17 cellular contexts compared by ENCODE assay signal in the genomic region with DNA sequence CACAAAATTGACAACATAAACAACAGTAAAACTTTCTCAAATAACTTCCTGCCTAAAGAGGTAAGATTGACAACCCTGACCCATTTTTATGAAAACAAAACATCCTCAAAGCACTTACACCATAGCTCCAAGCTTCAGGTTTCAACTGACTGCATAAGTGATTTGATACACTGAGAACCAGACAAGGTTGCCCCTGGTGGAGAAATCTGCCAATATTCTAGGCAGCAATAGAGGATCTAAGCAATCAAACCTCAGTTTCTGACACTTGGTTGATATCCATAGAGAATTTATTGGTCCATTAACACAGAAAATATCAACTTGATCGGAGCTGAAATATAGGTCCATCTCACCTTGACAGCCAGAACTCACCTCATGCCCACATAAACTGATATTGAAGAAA.
DNase-seq lines count a peak whose midpoint lies in the region; ATAC-seq and TF ChIP-seq lines count a peak whose summit lies in the region.
"Had no signal": no experiment of that assay in that cellular context is flagged by ENCODE, and none has a peak within 500 bp of the region (broad histone marks: within the 10 kb centered on the region; RNA-seq: fewer than 3 reads in every experiment).

No MANE protein-coding gene starts in this region.

- TF ChIP-seq RAD21 in neural cell (conservative IDR thresholded peaks at IDR 0.05): no peak

- H3K4me1 ChIP-seq in adipocyte (ENCODE audit: control insufficient read depth, insufficient read depth, low read length): peaks cover 16% of the 10 kb centered on the region
- no peaks in the 10 kb centered on the region for H3K4me1 ChIP-seq in mucosa of descending colon (ENCODE audit: low read depth)
- H3K4me1 ChIP-seq: Caco-2, left ventricle myocardium inferior had no signal

- no peak for TF ChIP-seq EP300 in neural cell (conservative IDR thresholded peaks at IDR 0.05; ENCODE audit: poor library complexity, severe bottlenecking)

- no peak for ATAC-seq in mucosa of descending colon
- ATAC-seq: heart left ventricle had no signal

- H3K27me3 Mint-ChIP-seq in CD14-positive monocyte (ENCODE audit: low read depth in 3 of 3): no peaks in the 10 kb centered on the region

- H3K27ac ChIP-seq in neural cell (ENCODE audit: low read length) (no peak overlapping the region), coronary artery (no peak overlapping the region)
- H3K27ac ChIP-seq: brain microvascular endothelial cell, heart left ventricle, left ventricle myocardium inferior had no signal

- no peak overlapping the region for H3K9ac ChIP-seq in adipocyte (ENCODE audit: low read length)
- no peak overlapping the region for H3K9ac ChIP-seq in neural cell (ENCODE audit: low read length)

- no peak overlapping the region for H3K4me3 Mint-ChIP-seq in CD14-positive monocyte

- no peaks in the 10 kb centered on the region for H3K36me3 Mint-ChIP-seq in CD14-positive monocyte

- H3K27me3 ChIP-seq in adipocyte (replicated peaks; ENCODE audit: control insufficient read depth, insufficient read depth, low read length) (no peaks in the 10 kb centered on the region), neural cell (ENCODE audit: insufficient read depth, low read depth, low read length) (no peaks in the 10 kb centered on the region)
- H3K27me3 ChIP-seq: brain microvascular endothelial cell, heart left ventricle had no signal

- H3K4me1 Mint-ChIP-seq in CD14-positive monocyte: no peaks in the 10 kb centered on the region

- H3K9me2 ChIP-seq in neural cell (ENCODE audit: insufficient read depth, low read length): no peaks in the 10 kb centered on the region

- no peak overlapping the region for H3K4me3 ChIP-seq in adipocyte (ENCODE audit: low read length)
- no peak overlapping the region for H3K4me3 ChIP-seq in neural cell (ENCODE audit: low read length)
- no peak overlapping the region for H3K4me3 ChIP-seq in mucosa of descending colon
- no peak overlapping the region for H3K4me3 ChIP-seq in coronary artery
- H3K4me3 ChIP-seq: heart left ventricle, left ventricle myocardium inferior had no signal

- H2AFZ ChIP-seq in neural cell (ENCODE audit: low read depth, low read length): no peak overlapping the region

- no peaks in the 10 kb centered on the region for H3K9me3 ChIP-seq in adipocyte (ENCODE audit: control insufficient read depth, low read length)
- no peaks in the 10 kb centered on the region for H3K9me3 ChIP-seq in neural cell (ENCODE audit: low read length)
- no peaks in the 10 kb centered on the region for H3K9me3 ChIP-seq in mucosa of descending colon
- H3K9me3 ChIP-seq: Caco-2, heart left ventricle, left ventricle myocardium inferior had no signal

- H3K4me2 ChIP-seq in neural cell (ENCODE audit: low read length): no peak overlapping the region

- H3K36me3 ChIP-seq in adipocyte (ENCODE audit: control insufficient read depth, insufficient read depth, low read length, severe bottlenecking) (peaks cover 3% of the 10 kb centered on the region), neural cell (ENCODE audit: insufficient read depth, low read length) (no peaks in the 10 kb centered on the region), mucosa of descending colon (ENCODE audit: low read depth) (no peaks in the 10 kb centered on the region)
- H3K36me3 ChIP-seq: brain microvascular endothelial cell had no signal

- H3F3A ChIP-seq in neural cell (ENCODE audit: insufficient read depth, low read length, poor library complexity, severe bottlenecking): no peaks in the 10 kb centered on the region

- H3K9me3 Mint-ChIP-seq in CD14-positive monocyte: no peaks in the 10 kb centered on the region

- H3K27ac Mint-ChIP-seq in CD14-positive monocyte: no peak overlapping the region

- no peaks in the 10 kb centered on the region for H3K79me2 ChIP-seq in neural cell (replicated peaks; ENCODE audit: insufficient read depth, low read length)

- TF ChIP-seq CTCF in neural cell (IDR thresholded peaks at IDR 0.05; ENCODE audit: poor library complexity, severe bottlenecking) (peak; percentile 45), CD14-positive monocyte (IDR thresholded peaks at IDR 0.05) (no peak), mucosa of descending colon (IDR thresholded peaks at IDR 0.05) (no peak), coronary artery (IDR thresholded peaks at IDR 0.05) (no peak)

- DNase-seq in DMS53 (lab: John Stamatoyannopoulos, UW): peak; percentile 52
- DNase-seq in DMS53 treated with DMSO at 0.1 percent for 48 hours (lab: John Stamatoyannopoulos, UW; ENCODE audit: unreplicated experiment): no peak
- peak; percentile 1 for DNase-seq in HuH-7 (ENCODE audit: low spot score)
- DNase-seq in adipocyte (ENCODE audit: low read depth): peak; percentile 3
- no peak for DNase-seq in CD14-positive monocyte (ENCODE audit: low spot score)
- DNase-seq in mucosa of descending colon: no peak
- DNase-seq in coronary artery (ENCODE audit: low spot score): no peak
- DNase-seq: activated CD4-positive, alpha-beta T cell treated with anti-CD3 and anti-CD28 coated beads, Interleukin-2, amount 50 U/mL, for 48 hours; activated effector memory CD4-positive, alpha-beta T cell treated with Interleukin-2 at 50 U/mL for 16 hours; brain microvascular endothelial cell; heart left ventricle; left ventricle myocardium inferior; NCI-H2081; nucleus accumbens; T-helper 2 cell had no signal

- intact Hi-C loops in CD14-positive monocyte (cut with micrococcal nuclease) (no loop called here), mucosa of descending colon (cut with DNase I, micrococcal nuclease) (no loop called here)

- no peaks in the 10 kb centered on the region for H4K20me1 ChIP-seq in neural cell (ENCODE audit: insufficient read depth)

TF ChIP-seq in neural cell, 6 proteins besides CTCF, POLR2A, EP300 and RAD21:
- no peak for TF ChIP-seq MXI1 (conservative IDR thresholded peaks at IDR 0.05; ENCODE audit: poor library complexity, severe bottlenecking)

Comparison
In these comparisons a context has a peak if more than half of its experiments do, and no peak if none do; other contexts are left out.
1. DNase-seq: peak in DMS53 (single experiment), HuH-7 (single experiment) and adipocyte (single experiment); none in DMS53 treated with DMSO at 0.1 percent for 48 hours (single experiment), CD14-positive monocyte (single experiment), mucosa of descending colon (0 of 3) and coronary artery (single experiment).